31 cellular contexts compared by ENCODE assay signal in the genomic region with DNA sequence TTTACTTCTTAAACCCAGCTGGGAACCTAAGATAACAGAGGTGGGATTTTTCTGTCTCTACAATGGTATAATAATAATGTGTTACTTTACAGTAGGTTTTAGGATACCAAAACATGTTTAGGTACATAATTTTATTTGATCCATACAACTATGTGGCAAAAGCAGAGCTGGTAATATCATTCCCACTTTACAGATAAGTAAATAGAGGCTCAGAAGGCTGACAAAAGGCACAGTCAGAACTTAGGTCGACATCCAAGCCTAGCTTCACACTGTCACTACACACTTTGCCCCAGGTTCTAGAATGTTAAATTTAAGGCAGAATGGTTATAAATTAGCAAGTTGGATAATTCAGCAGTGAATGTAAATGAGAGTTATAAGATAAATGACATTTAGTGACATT.
"Had no signal": no experiment of that assay in that cellular context is flagged by ENCODE, and none has a peak within 500 bp of the region (broad histone marks: within the 10 kb centered on the region; RNA-seq: fewer than 3 reads in every experiment).

No MANE protein-coding gene starts in this region.

- H3K4me3 ChIP-seq: ascending aorta, cardiac muscle cell had no signal

- H3K36me3 ChIP-seq: ascending aorta, cardiac muscle cell, WERI-Rb-1 had no signal

- H3K27ac ChIP-seq: ascending aorta, cardiac muscle cell, WERI-Rb-1 had no signal

- ATAC-seq: activated CD4-positive, alpha-beta T cell treated with anti-CD3 and anti-CD28 coated beads for 36 hours; activated CD4-positive, CD25-positive, alpha-beta regulatory T cell treated with anti-CD3 and anti-CD28 coated beads, Interleukin-2, amount 50 U/mL, for 24 hours; activated CD8-positive, alpha-beta memory T cell treated with anti-CD3 and anti-CD28 coated beads, Interleukin-2, amount 10 ng/mL, durations not matched to agents 7 days and 5 days; activated CD8-positive, alpha-beta T cell treated with anti-CD3 and anti-CD28 coated beads, Interleukin-2, amount 10 ng/mL, durations not matched to agents 7 days and 5 days; activated naive CD8-positive, alpha-beta T cell treated with anti-CD3 and anti-CD28 coated beads, Interleukin-2, amount 50 U/mL, for 24 hours; WTC11 had no signal

- H3K4me1 ChIP-seq: ascending aorta had no signal

- DNase-seq: activated CD4-positive, alpha-beta memory T cell treated with anti-CD3 and anti-CD28 coated beads, Interleukin-2, amount 10 ng/mL, durations not matched to agents 7 days and 5 days; activated CD4-positive, alpha-beta T cell treated with anti-CD3 and anti-CD28 coated beads for 1 hour; activated CD4-positive, alpha-beta T cell treated with anti-CD3 and anti-CD28 coated beads for 36 hours; activated CD4-positive, alpha-beta T cell treated with anti-CD3 and anti-CD28 coated beads for 48 hours; activated CD4-positive, alpha-beta T cell treated with anti-CD3 and anti-CD28 coated beads, Interleukin-2, amount 10 ng/mL, durations not matched to agents 7 days and 5 days; activated CD4-positive, alpha-beta T cell treated with anti-CD3 and anti-CD28 coated beads, Interleukin-2, amount 50 U/mL, for 48 hours; activated CD4-positive, CD25-positive, alpha-beta regulatory T cell; activated CD8-positive, alpha-beta memory T cell treated with anti-CD3 and anti-CD28 coated beads for 24 hours; activated CD8-positive, alpha-beta memory T cell treated with anti-CD3 and anti-CD28 coated beads, Interleukin-2, amount 10 ng/mL, durations not matched to agents 7 days and 5 days; activated CD8-positive, alpha-beta memory T cell treated with anti-CD3 and anti-CD28 coated beads, Interleukin-2, amount 50 U/mL, for 48 hours; activated CD8-positive, alpha-beta T cell treated with anti-CD3 and anti-CD28 coated beads, Interleukin-2, amount 10 ng/mL, durations not matched to agents 7 days and 5 days; activated effector memory CD4-positive, alpha-beta T cell treated with Interleukin-2 at 50 U/mL for 16 hours; activated gamma-delta T cell; activated naive CD4-positive, alpha-beta T cell treated with anti-CD3 and anti-CD28 coated beads, Interleukin-2, amount 10 ng/mL, durations not matched to agents 7 days and 5 days; activated naive CD4-positive, alpha-beta T cell treated with Interleukin-2 at 50 U/mL for 16 hours; activated naive CD8-positive, alpha-beta T cell treated with anti-CD3 and anti-CD28 coated beads, Interleukin-2, amount 10 ng/mL, durations not matched to agents 7 days and 5 days; activated naive CD8-positive, alpha-beta T cell treated with anti-CD3 and anti-CD28 coated beads, Interleukin-2, amount 50 U/mL, for 24 hours; activated T-cell treated with anti-CD3 and anti-CD28 coated beads, Interleukin-2, amount 50 U/mL, for 24 hours; activated T-cell treated with anti-CD3 and anti-CD28 coated beads, Interleukin-2, amount 50 U/mL, for 48 hours; amygdala; anterior cingulate cortex; cerebellar nuclear complex; T-helper 2 cell; T-helper 9 cell; WERI-Rb-1 had no signal

- H3K27me3 ChIP-seq: ascending aorta, cardiac muscle cell had no signal

- H3K9me3 ChIP-seq: ascending aorta had no signal

- FAIRE-seq: bronchial epithelial cell, TTC549 had no signal
